In genomic region chr18:56314396-56314795, GRCh38 we compare ENCODE assay signal across 14 cellular contexts.
DNase-seq lines count a peak whose midpoint lies in the region; ATAC-seq and TF ChIP-seq lines count a peak whose summit lies in the region.
"Had no signal": no experiment of that assay in that cellular context is flagged by ENCODE, and none has a peak within 500 bp of the region (broad histone marks: within the 10 kb centered on the region; RNA-seq: fewer than 3 reads in every experiment).

No MANE protein-coding gene starts in this region.

- no peak overlapping the region for H2AK5ac ChIP-seq in mesenchymal stem cell (ENCODE audit: low read length, severe bottlenecking)

- H4K91ac ChIP-seq in mesenchymal stem cell (ENCODE audit: low read length): no peak overlapping the region

- H3K79me1 ChIP-seq in mesenchymal stem cell (replicated peaks; ENCODE audit: low read length, poor library complexity, severe bottlenecking): no peaks in the 10 kb centered on the region

- H3K36me3 Mint-ChIP-seq in GM23338 (ENCODE audit: low read depth): no peaks in the 10 kb centered on the region
- H3K36me3 Mint-ChIP-seq: WTC11 had no signal

- H4K20me1 ChIP-seq in GM23338 (replicated peaks; ENCODE audit: insufficient read depth): no peaks in the 10 kb centered on the region
- no peaks in the 10 kb centered on the region for H4K20me1 ChIP-seq in SK-N-SH (ENCODE audit: insufficient read depth)

- H3K4me1 Mint-ChIP-seq in GM23338: peaks cover 4% of the 10 kb centered on the region; the same call in 2 of the 3 replicates

- ATAC-seq in GM23338: no peak
- ATAC-seq: stimulated activated naive CD8-positive, alpha-beta T cell treated with anti-CD3 and anti-CD28 coated beads, Interleukin-15, Interleukin-2, amounts not matched to agents 100 U/mL and 50 U/mL, for 24 hours; WTC11 had no signal

- no peak overlapping the region for H2BK120ac ChIP-seq in mesenchymal stem cell (ENCODE audit: low read depth, low read length)

- H3K27me3 ChIP-seq in AG04450 (ENCODE audit: control insufficient read depth, insufficient read depth, low read length) (no peaks in the 10 kb centered on the region), GM23338 (ENCODE audit: insufficient read depth) (no peaks in the 10 kb centered on the region), SK-N-SH (ENCODE audit: insufficient read depth) (no peaks in the 10 kb centered on the region), mesenchymal stem cell (ENCODE audit: control insufficient read depth in 1 of 2, insufficient read depth in 1 of 2, low read length in 2 of 2) (peaks cover 0 to 3% of the 10 kb centered on the region in 2 experiments)
- H3K27me3 ChIP-seq: MG63 had no signal

- H3K9me3 Mint-ChIP-seq in GM23338: no peaks in the 10 kb centered on the region

- H3K27ac ChIP-seq in AG04450 (ENCODE audit: low read depth, low read length) (no peak overlapping the region), GM23338 (ENCODE audit: low read depth) (no peak overlapping the region), SK-N-SH (ENCODE audit: low read depth in 2 of 2, low read length in 1 of 2) (no peak overlapping the region), mesenchymal stem cell (ENCODE audit: low read length, poor library complexity, severe bottlenecking) (no peak overlapping the region)

- H3K36me3 ChIP-seq in GM23338 (ENCODE audit: insufficient read depth): no peaks in the 10 kb centered on the region
- no peaks in the 10 kb centered on the region for H3K36me3 ChIP-seq in SK-N-SH (replicated peaks in 1 of 2; ENCODE audit: control insufficient read depth in 1 of 2, insufficient read depth in 2 of 2, low read length in 1 of 2)
- H3K36me3 ChIP-seq in mesenchymal stem cell (ENCODE audit: control insufficient read depth in 1 of 2, insufficient read depth in 2 of 2, low read depth in 1 of 2, low read length in 2 of 2): no peaks in the 10 kb centered on the region
- H3K36me3 ChIP-seq: MG63 had no signal

- no peak overlapping the region for H2BK12ac ChIP-seq in mesenchymal stem cell (ENCODE audit: low read length in 2 of 2)

- H3K4me2 ChIP-seq in GM23338 (no peak overlapping the region), SK-N-SH (no peak overlapping the region), mesenchymal stem cell (ENCODE audit: low read length, poor library complexity, severe bottlenecking) (no peak overlapping the region)

- H3K4ac ChIP-seq in mesenchymal stem cell (ENCODE audit: low read depth in 1 of 2, low read length in 2 of 2): no peak overlapping the region

- DNase-seq in AG04450 (ENCODE audit: low read depth, low spot score) (no peak), GM23338 (ENCODE audit: low spot score) (no peak), SK-N-SH (no peak), fibroblast of pulmonary artery (ENCODE audit: low read depth) (peak; percentile 13), mesenchymal stem cell (no peak), AG08396 (ENCODE audit: low spot score) (no peak), HuH-7.5 (ENCODE audit: low spot score) (no peak)
- DNase-seq in stimulated activated CD4-positive, alpha-beta T cell treated with anti-CD3 and anti-CD28 coated beads, Interleukin-12 subunit alpha, Interleukin-12 subunit beta, amount 100 ng/mL, for 4 hours: no peak
- DNase-seq: cortex of kidney; MG63; retina; stimulated activated CD4-positive, alpha-beta T cell treated with anti-CD3 and anti-CD28 coated beads, Interleukin-4, amount 100 ng/mL, for 24 hours; stimulated activated naive CD8-positive, alpha-beta T cell treated with anti-CD3 and anti-CD28 coated beads, Interleukin-15, Interleukin-2, amounts not matched to agents 100 U/mL and 50 U/mL, for 24 hours had no signal

- no peak for TF ChIP-seq EP300 in SK-N-SH (IDR thresholded peaks at IDR 0.05; ENCODE audit: borderline replicate concordance in 1 of 2, low read depth in 1 of 2, low read length in 1 of 2)

- peaks cover 3% of the 10 kb centered on the region; the same call in 1 of the 2 replicates for H3K9me2 ChIP-seq in GM23338 (ENCODE audit: insufficient read depth)
- no peaks in the 10 kb centered on the region for H3K9me2 ChIP-seq in SK-N-SH

- POLR2A ChIA-PET in AG04450 (lab: Yijun Ruan, JAX): no interaction called here
- POLR2A ChIA-PET in SK-N-SH (lab: Yijun Ruan, JAX): no interaction called here

- H3K4me1 ChIP-seq in GM23338 (ENCODE audit: insufficient read depth) (0 out of 2 replicates have a peak, but pooled peaks cover 6% of the 10 kb centered on the region), SK-N-SH (ENCODE audit: control insufficient read depth in 1 of 2, insufficient read depth in 2 of 2, low read depth in 1 of 2, low read length in 1 of 2) (peaks cover 3 to 4% of the 10 kb centered on the region in 2 experiments; a peak in 2 of 4 replicates), mesenchymal stem cell (ENCODE audit: control insufficient read depth, insufficient read depth, low read depth, low read length) (no peaks in the 10 kb centered on the region)

- H3K4me3 Mint-ChIP-seq in GM23338: no peak overlapping the region
- H3K4me3 Mint-ChIP-seq: WTC11 had no signal

- no peak overlapping the region for H3K18ac ChIP-seq in mesenchymal stem cell (ENCODE audit: low read depth in 1 of 2, low read length in 2 of 2)

- H3F3A ChIP-seq in GM23338 (replicated peaks; ENCODE audit: low read depth) (no peaks in the 10 kb centered on the region), SK-N-SH (replicated peaks; ENCODE audit: insufficient read depth) (no peaks in the 10 kb centered on the region)

- no peak overlapping the region for H4K8ac ChIP-seq in mesenchymal stem cell (ENCODE audit: low read length)

- 0 out of 2 replicates have a peak, but pooled peaks have one; percentile 8 for TF ChIP-seq CTCF in AG04450 (IDR thresholded peaks at IDR 0.05; ENCODE audit: low read depth, low read length)
- TF ChIP-seq CTCF in GM23338 (conservative IDR thresholded peaks at IDR 0.05; ENCODE audit: low read depth in 2 of 2): peak; percentile 14 to 31; a peak in 2 of 4 replicates
- TF ChIP-seq CTCF in SK-N-SH (IDR thresholded peaks at IDR 0.05): peak; percentile 40
- no peak for TF ChIP-seq CTCF in fibroblast of pulmonary artery (IDR thresholded peaks at IDR 0.05; ENCODE audit: low read length, missing control alignments)

- no peak overlapping the region for H2BK5ac ChIP-seq in mesenchymal stem cell (ENCODE audit: low read depth, low read length, poor library complexity, severe bottlenecking)

- H3K14ac ChIP-seq in mesenchymal stem cell (ENCODE audit: low read length in 2 of 2): no peak overlapping the region

- H3K79me2 ChIP-seq in GM23338 (replicated peaks; ENCODE audit: insufficient read depth) (no peaks in the 10 kb centered on the region), SK-N-SH (ENCODE audit: insufficient read depth) (no peaks in the 10 kb centered on the region)

- no peak overlapping the region for H3K27ac Mint-ChIP-seq in GM23338
- H3K27ac Mint-ChIP-seq: WTC11 had no signal

- no peak overlapping the region for H3K23ac ChIP-seq in mesenchymal stem cell (ENCODE audit: low read length in 2 of 2)

- H2BK15ac ChIP-seq in mesenchymal stem cell (ENCODE audit: low read depth, poor library complexity, severe bottlenecking): no peak overlapping the region

- H3K27me3 Mint-ChIP-seq in GM23338 (ENCODE audit: insufficient read depth, low read depth, poor library complexity): peaks cover 1% of the 10 kb centered on the region

- TF ChIP-seq RAD21 in SK-N-SH (IDR thresholded peaks at IDR 0.05; ENCODE audit: low read length): peak; percentile 55

- 71% methylated on average over 1 of the region's 1 CpG for WGBS in SK-N-SH (ENCODE audit: low lambda C conversion rate)
- WGBS in mesenchymal stem cell: 56% methylated on average over 1 of the region's 1 CpG

- H3K9me3 ChIP-seq in AG04450 (ENCODE audit: control insufficient read depth, insufficient read depth, low read length) (no peaks in the 10 kb centered on the region), SK-N-SH (no peaks in the 10 kb centered on the region), mesenchymal stem cell (ENCODE audit: control insufficient read depth, low read length) (no peaks in the 10 kb centered on the region)
- H3K9me3 ChIP-seq: MG63 had no signal

- CTCF ChIA-PET in AG04450 (lab: Charles Lee): no interaction called here
- CTCF ChIA-PET in SK-N-SH (lab: Yijun Ruan, JAX): interaction anchor here (0.6 to 1.2 kb wide), 6 partner anchors 9 to 899 kb away, joined by 3 read pairs; no protein-coding TSS in a partner anchor

- no peak overlapping the region for H2AFZ ChIP-seq in GM23338
- H2AFZ ChIP-seq in SK-N-SH (ENCODE audit: low read depth): no peak overlapping the region
- no peak overlapping the region for H2AFZ ChIP-seq in mesenchymal stem cell (ENCODE audit: low read depth, low read length)

- H3K9ac ChIP-seq in SK-N-SH: no peak overlapping the region
- H3K9ac ChIP-seq in mesenchymal stem cell (ENCODE audit: low read length): no peak overlapping the region

- no peak overlapping the region for H3K4me3 ChIP-seq in AG04450 (ENCODE audit: low read depth, low read length)
- H3K4me3 ChIP-seq in GM23338: no peak overlapping the region
- H3K4me3 ChIP-seq in SK-N-SH (ENCODE audit: low read depth in 2 of 2, low read length in 1 of 2): no peak overlapping the region
- H3K4me3 ChIP-seq in fibroblast of pulmonary artery (replicated peaks; ENCODE audit: low read depth, low read length): no peak overlapping the region
- H3K4me3 ChIP-seq in mesenchymal stem cell (ENCODE audit: insufficient read depth in 1 of 2, low read depth in 1 of 2, low read length in 2 of 2): no peak overlapping the region
- H3K4me3 ChIP-seq: MG63 had no signal

TF ChIP-seq in GM23338, 12 proteins besides CTCF, POLR2A, EP300 and RAD21 (continues in another document):
- TF ChIP-seq EZH2phosphoT487 (IDR thresholded peaks at IDR 0.05; ENCODE audit: unreplicated experiment) (no peak), JUNB (IDR thresholded peaks at IDR 0.05; ENCODE audit: unreplicated experiment) (no peak), EZH2 (IDR thresholded peaks at IDR 0.05; ENCODE audit: low read depth, unreplicated experiment) (no peak), NANOG (IDR thresholded peaks at IDR 0.05; ENCODE audit: borderline replicate concordance) (no peak)

TF ChIP-seq in SK-N-SH, 30 proteins besides CTCF, POLR2A, EP300 and RAD21:
- TF ChIP-seq SMC3 (IDR thresholded peaks at IDR 0.05; ENCODE audit: low read depth, low read length) (0 out of 2 replicates have a peak, but pooled peaks have one; percentile 1), MEF2A (IDR thresholded peaks at IDR 0.05; ENCODE audit: borderline replicate concordance, low read depth) (no peak)
